2 cellular contexts compared by ENCODE assay signal in genomic region chr3:52524752-52525661, GRCh38.
TF ChIP-seq lines count a peak whose summit lies in the region.

No MANE protein-coding gene starts in this region.

TF ChIP-seq in endothelial cell of umbilical vein, 7 proteins besides CTCF, POLR2A, EP300 and RAD21:
- TF ChIP-seq EZH2 (IDR thresholded peaks at IDR 0.05; ENCODE audit: borderline replicate concordance, low read depth, low read length, severe bottlenecking): no peak
- no peak for TF ChIP-seq MYC (IDR thresholded peaks at IDR 0.05; ENCODE audit: low read depth, low read length)
- TF ChIP-seq MAX (IDR thresholded peaks at IDR 0.05; ENCODE audit: insufficient read depth, insufficient read length): no peak
- no peak for TF ChIP-seq JUN (IDR thresholded peaks at IDR 0.05; ENCODE audit: borderline replicate concordance, insufficient read depth, insufficient read length, low read depth)
- peak; percentile 35 for TF ChIP-seq POLR2AphosphoS5 (IDR thresholded peaks at IDR 0.05; ENCODE audit: insufficient read depth, low read depth, low read length)
- no peak for TF ChIP-seq GATA2 (IDR thresholded peaks at IDR 0.05; ENCODE audit: insufficient read depth, insufficient read length, low read depth, low read length)
- TF ChIP-seq FOS (IDR thresholded peaks at IDR 0.05; ENCODE audit: borderline replicate concordance, insufficient read depth, low read length): no peak

TF ChIP-seq in HepG2, 621 proteins besides CTCF, POLR2A, EP300 and RAD21:
- TF ChIP-seq RBFOX2 (IDR thresholded peaks at IDR 0.05; ENCODE audit: low read depth, low read length) (peak; percentile 72), AGO2 (optimal IDR thresholded peaks at IDR 0.05; ENCODE audit: low read depth, low read length) (peak; percentile 71), CENPBD1 (CRISPR knock-in tag; IDR thresholded peaks at IDR 0.05; ENCODE audit: borderline replicate concordance, low read depth) (no peak), ZNF574 (CRISPR knock-in tag; IDR thresholded peaks at IDR 0.05) (no peak), KLF13 (CRISPR knock-in tag; IDR thresholded peaks at IDR 0.05) (no peak)
